ENCODE assay signal across 3 cellular contexts in the genomic region with DNA sequence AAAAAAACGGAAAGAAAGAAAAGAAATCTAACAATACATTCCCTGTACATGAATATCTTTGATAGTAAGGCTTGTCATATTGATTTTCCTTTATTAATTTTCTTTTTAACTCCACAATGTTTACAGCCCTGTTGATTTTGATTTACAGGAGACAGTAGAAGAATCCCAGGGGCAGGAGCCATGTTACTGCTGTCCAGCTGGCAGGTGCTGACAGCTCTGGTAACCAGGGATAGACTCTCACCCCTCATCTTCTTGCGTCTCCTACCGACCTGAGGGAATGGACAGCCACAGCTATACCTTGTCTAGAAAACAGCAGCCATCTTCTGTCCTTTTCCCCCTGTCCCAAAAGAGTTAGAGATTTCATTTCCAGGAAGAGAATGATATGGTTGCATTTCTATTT.
TF ChIP-seq lines count a peak whose summit lies in the region.

No MANE protein-coding gene starts in this region.

TF ChIP-seq in GM23338, 12 proteins besides CTCF, POLR2A, EP300 and RAD21:
- TF ChIP-seq, protein P1, sequence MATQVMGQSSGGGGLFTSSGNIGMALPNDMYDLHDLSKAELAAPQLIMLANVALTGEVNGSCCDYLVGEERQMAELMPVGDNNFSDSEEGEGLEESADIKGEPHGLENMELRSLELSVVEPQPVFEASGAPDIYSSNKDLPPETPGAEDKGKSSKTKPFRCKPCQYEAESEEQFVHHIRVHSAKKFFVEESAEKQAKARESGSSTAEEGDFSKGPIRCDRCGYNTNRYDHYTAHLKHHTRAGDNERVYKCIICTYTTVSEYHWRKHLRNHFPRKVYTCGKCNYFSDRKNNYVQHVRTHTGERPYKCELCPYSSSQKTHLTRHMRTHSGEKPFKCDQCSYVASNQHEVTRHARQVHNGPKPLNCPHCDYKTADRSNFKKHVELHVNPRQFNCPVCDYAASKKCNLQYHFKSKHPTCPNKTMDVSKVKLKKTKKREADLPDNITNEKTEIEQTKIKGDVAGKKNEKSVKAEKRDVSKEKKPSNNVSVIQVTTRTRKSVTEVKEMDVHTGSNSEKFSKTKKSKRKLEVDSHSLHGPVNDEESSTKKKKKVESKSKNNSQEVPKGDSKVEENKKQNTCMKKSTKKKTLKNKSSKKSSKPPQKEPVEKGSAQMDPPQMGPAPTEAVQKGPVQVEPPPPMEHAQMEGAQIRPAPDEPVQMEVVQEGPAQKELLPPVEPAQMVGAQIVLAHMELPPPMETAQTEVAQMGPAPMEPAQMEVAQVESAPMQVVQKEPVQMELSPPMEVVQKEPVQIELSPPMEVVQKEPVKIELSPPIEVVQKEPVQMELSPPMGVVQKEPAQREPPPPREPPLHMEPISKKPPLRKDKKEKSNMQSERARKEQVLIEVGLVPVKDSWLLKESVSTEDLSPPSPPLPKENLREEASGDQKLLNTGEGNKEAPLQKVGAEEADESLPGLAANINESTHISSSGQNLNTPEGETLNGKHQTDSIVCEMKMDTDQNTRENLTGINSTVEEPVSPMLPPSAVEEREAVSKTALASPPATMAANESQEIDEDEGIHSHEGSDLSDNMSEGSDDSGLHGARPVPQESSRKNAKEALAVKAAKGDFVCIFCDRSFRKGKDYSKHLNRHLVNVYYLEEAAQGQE (IDR thresholded peaks at IDR 0.05; ENCODE audit: unreplicated experiment), result peak; percentile 71
- TF ChIP-seq ZNF114 (CRISPR knock-in tag; IDR thresholded peaks at IDR 0.05), result no peak

TF ChIP-seq in WTC11, 78 proteins besides CTCF, POLR2A, EP300 and RAD21 (continued from another document):
- TF ChIP-seq, protein P2, sequence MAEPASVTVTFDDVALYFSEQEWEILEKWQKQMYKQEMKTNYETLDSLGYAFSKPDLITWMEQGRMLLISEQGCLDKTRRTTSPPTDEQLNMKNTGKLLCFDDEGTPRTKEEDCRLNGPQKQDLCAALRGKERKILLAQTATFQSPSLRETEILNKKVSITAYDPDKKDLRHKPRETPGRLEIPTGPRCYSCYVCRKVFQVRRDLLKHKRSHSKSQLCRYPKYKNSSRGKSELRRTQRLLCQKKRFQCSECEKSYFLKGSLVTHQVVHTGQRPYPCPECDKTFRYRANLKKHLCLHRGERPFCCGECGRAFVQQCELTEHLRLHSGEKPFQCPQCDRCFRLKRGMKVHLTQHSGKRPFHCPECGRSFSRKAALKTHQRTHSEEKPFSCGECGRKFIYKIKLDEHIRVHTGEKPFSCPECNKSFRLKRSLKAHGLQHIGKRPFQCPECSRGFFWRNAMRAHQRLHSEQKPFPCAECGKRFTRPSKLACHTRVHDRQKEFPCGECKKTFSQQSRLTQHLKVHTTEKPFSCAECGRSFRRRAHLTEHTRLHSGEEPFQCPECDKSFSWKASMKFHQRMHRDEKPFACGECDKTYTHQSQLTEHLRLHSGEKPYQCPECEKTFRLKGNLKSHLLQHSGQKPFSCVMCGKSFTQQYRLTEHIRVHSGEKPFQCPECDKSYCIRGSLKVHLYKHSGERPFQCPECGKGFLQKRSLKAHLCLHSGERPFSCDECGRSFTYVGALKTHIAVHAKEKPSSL (CRISPR knock-in tag; conservative IDR thresholded peaks at IDR 0.05), result no peak

TF ChIP-seq in liver, 16 proteins besides CTCF, POLR2A, EP300 and RAD21 (continued from another document):
- TF ChIP-seq, protein P1 (IDR thresholded peaks at IDR 0.05), result peak; percentile 96
- TF ChIP-seq RXRA (IDR thresholded peaks at IDR 0.05) (no peak), NR2F2 (IDR thresholded peaks at IDR 0.05) (no peak)
